ENCODE assay signal across 12 cellular contexts in the genomic region with DNA sequence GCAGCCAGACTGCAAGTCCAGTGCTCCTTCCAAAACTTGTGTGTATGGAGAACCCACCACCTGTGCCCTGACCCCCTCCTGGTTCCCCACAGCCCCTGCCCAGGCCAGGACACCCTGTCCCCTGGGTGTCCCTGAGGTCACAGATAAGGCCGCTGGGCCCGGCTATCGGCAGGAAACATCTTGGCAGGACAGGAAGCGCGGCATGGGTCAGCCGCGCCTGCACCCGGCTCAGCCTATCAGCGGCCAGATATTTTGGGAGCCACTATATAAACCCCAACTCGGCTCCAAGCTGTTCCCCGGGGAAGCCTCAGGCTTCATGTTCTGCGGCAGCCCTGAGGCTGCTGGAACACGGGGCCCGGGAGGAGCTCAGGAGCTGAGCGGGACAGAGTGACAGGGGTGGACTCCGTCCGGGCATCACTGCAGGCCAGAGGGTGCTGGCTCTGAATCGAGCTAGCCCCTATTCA.
DNase-seq lines count a peak whose midpoint lies in the region; ATAC-seq and TF ChIP-seq lines count a peak whose summit lies in the region.
"Had no signal": no experiment of that assay in that cellular context is flagged by ENCODE, and none has a peak within 500 bp of the region (broad histone marks: within the 10 kb centered on the region; RNA-seq: fewer than 3 reads in every experiment).

No MANE protein-coding gene starts in this region.

- H3K4me3 ChIP-seq in PC-9 = no peak overlapping the region
- H3K4me3 ChIP-seq: pancreas had no signal

- POLR2A ChIA-PET in PC-9 (lab: Charles Lee; ENCODE audit: unreplicated experiment) = no interaction called here

- no TSS peak for BruUV-seq in PC-9 (replicated peaks; lab: Mats Ljungman, UMichigan)

- peak; percentile 69 for DNase-seq in KBM-7
- DNase-seq in left lobe of liver (ENCODE audit: low spot score) = peak; percentile 55
- peak in 30 of 49 donors; percentile 10 to 67 (median 33) for DNase-seq in substantia nigra (lab: John Stamatoyannopoulos, UW)
- no peak for DNase-seq in T-helper 9 cell
- DNase-seq in iPS-NIHi7 (ENCODE audit: extremely low spot score) = no peak
- no peak for DNase-seq in PC-9
- no peak for DNase-seq in NCI-H1105 treated with DMSO at 0.1 percent for 48 hours (lab: John Stamatoyannopoulos, UW)
- DNase-seq: activated CD8-positive, alpha-beta memory T cell treated with anti-CD3 and anti-CD28 coated beads, Interleukin-2, amount 50 U/mL, for 48 hours; central memory CD4-positive, alpha-beta T cell; NCI-H2171; pancreas had no signal

- in situ Hi-C loops in KBM-7 (cut with MboI; ENCODE audit: low pct_unique_long_range_greater_than_20kb, low sequenced_read_pairs) = no loop called here

- ATAC-seq in left lobe of liver = peak; percentile 48

- intact Hi-C loops in PC-9 (cut with micrococcal nuclease; ENCODE audit: unreplicated experiment) = no loop called here

- H4K20me1 ChIP-seq in PC-9 (ENCODE audit: insufficient read depth) = no peaks in the 10 kb centered on the region

- H3K27ac ChIP-seq in cingulate gyrus (ENCODE audit: low read depth, low read length) = peak overlapping the region; percentile 87
- peak overlapping the region; percentile 66 for H3K27ac ChIP-seq in substantia nigra (ENCODE audit: low read depth, low read length, poor library complexity, severe bottlenecking)
- H3K27ac ChIP-seq in PC-9 = no peak overlapping the region

- no peaks in the 10 kb centered on the region for H3K36me3 ChIP-seq in PC-9 (ENCODE audit: low read depth)
- H3K36me3 ChIP-seq: pancreas had no signal

- H3K4me2 ChIP-seq in PC-9 = no peak overlapping the region

- no peaks in the 10 kb centered on the region for H3K79me2 ChIP-seq in PC-9 (ENCODE audit: low read depth)

- no peak overlapping the region for H2AFZ ChIP-seq in PC-9

- H3K4me1 ChIP-seq in PC-9 (replicated peaks; ENCODE audit: insufficient read depth) = no peaks in the 10 kb centered on the region

- H3K9me2 ChIP-seq in PC-9 (ENCODE audit: insufficient read depth) = no peaks in the 10 kb centered on the region

- H3K9me3 ChIP-seq in PC-9 (ENCODE audit: insufficient read depth, low read depth) = no peaks in the 10 kb centered on the region
- H3K9me3 ChIP-seq: pancreas had no signal

- H3K27me3 ChIP-seq in PC-9 (ENCODE audit: insufficient read depth, low read depth) = no peaks in the 10 kb centered on the region
- H3K27me3 ChIP-seq: pancreas had no signal

- H3F3A ChIP-seq in PC-9 (ENCODE audit: insufficient read depth, low read depth) = peaks cover 8% of the 10 kb centered on the region; the same call in 1 of the 2 replicates

- TF ChIP-seq CTCF in PC-9 (conservative IDR thresholded peaks at IDR 0.05) = no peak

- CTCF ChIA-PET in PC-9 (lab: Charles Lee) = no interaction called here

Comparison
In these comparisons a context has a peak if more than half of its experiments do, and no peak if none do; other contexts are left out.
1. DNase-seq: peak in KBM-7 (single experiment), left lobe of liver (single experiment) and substantia nigra (30 of 49); none in T-helper 9 cell (single experiment), iPS-NIHi7 (single experiment), PC-9 (0 of 2) and NCI-H1105 treated with DMSO at 0.1 percent for 48 hours (single experiment).